In genomic region chr11:103923473-103923931, GRCh38 we compare ENCODE assay signal across 12 cellular contexts.
DNase-seq lines count a peak whose midpoint lies in the region; ATAC-seq and TF ChIP-seq lines count a peak whose summit lies in the region.
"Had no signal": no experiment of that assay in that cellular context is flagged by ENCODE, and none has a peak within 500 bp of the region (broad histone marks: within the 10 kb centered on the region; RNA-seq: fewer than 3 reads in every experiment).

No MANE protein-coding gene starts in this region.

- H3K27me3 ChIP-seq in kidney epithelial cell (ENCODE audit: control insufficient read depth, insufficient read depth, low read length) (no peaks in the 10 kb centered on the region), testis (no peaks in the 10 kb centered on the region)

- H3K4me3 ChIP-seq in kidney epithelial cell (ENCODE audit: low read depth, low read length), result no peak overlapping the region
- H3K4me3 ChIP-seq in testis, result no peak overlapping the region
- H3K4me3 ChIP-seq: SK-N-MC had no signal

- no peaks in the 10 kb centered on the region for H3K4me1 ChIP-seq in testis

- no peak overlapping the region for H3K27ac ChIP-seq in testis
- H3K27ac ChIP-seq: SK-N-MC had no signal

- H3K36me3 ChIP-seq in kidney epithelial cell (ENCODE audit: control insufficient read depth, insufficient read depth, low read length) (no peaks in the 10 kb centered on the region), testis (ENCODE audit: low read depth, missing control alignments) (no peaks in the 10 kb centered on the region)

- TF ChIP-seq CTCF in kidney epithelial cell (IDR thresholded peaks at IDR 0.05; ENCODE audit: insufficient read depth, low read length, poor library complexity, severe bottlenecking) (no peak), testis (IDR thresholded peaks at IDR 0.05) (no peak)

- intact Hi-C loops in testis (cut with DNase I; ENCODE audit: low total_unique reads), result no loop called here

- DNase-seq in DMS53 treated with DMSO at 0.1 percent for 48 hours (lab: John Stamatoyannopoulos, UW; ENCODE audit: unreplicated experiment) (peak; percentile 96), OCI-M1 (lab: John Stamatoyannopoulos, UW) (peak; percentile 12), kidney epithelial cell (ENCODE audit: low read depth) (peak; percentile 54), mesenteric fat pad (ENCODE audit: low spot score) (no peak), testis (no peak), NCI-H2081 (lab: John Stamatoyannopoulos, UW) (no peak)
- DNase-seq in activated CD4-positive, CD25-positive, alpha-beta regulatory T cell treated with anti-CD3 and anti-CD28 coated beads, Interleukin-2, amount 50 U/mL, for 72 hours, result no peak
- DNase-seq: activated CD4-positive, alpha-beta T cell treated with anti-CD3 and anti-CD28 coated beads, Interleukin-2, amount 10 ng/mL, durations not matched to agents 24 days and 14 days; C1 segment of cervical spinal cord; NCI-H526 had no signal

- H3K9me3 ChIP-seq in testis, result no peaks in the 10 kb centered on the region

- peak; percentile 32 for ATAC-seq in HG02852 (IDR thresholded peaks at IDR 0.05; ENCODE audit: unreplicated experiment)

- no peak for TF ChIP-seq POLR2A in testis (IDR thresholded peaks at IDR 0.05)

Comparison
In these comparisons a context has a peak if more than half of its experiments do, and no peak if none do; other contexts are left out.
1. DNase-seq: peak in DMS53 treated with DMSO at 0.1 percent for 48 hours (single experiment), OCI-M1 (single experiment) and kidney epithelial cell (single experiment); none in mesenteric fat pad (single experiment), activated CD4-positive, CD25-positive, alpha-beta regulatory T cell treated with anti-CD3 and anti-CD28 coated beads, Interleukin-2, amount 50 U/mL, for 72 hours (single experiment), testis (single experiment) and NCI-H2081 (0 of 2).